In the genomic region with DNA sequence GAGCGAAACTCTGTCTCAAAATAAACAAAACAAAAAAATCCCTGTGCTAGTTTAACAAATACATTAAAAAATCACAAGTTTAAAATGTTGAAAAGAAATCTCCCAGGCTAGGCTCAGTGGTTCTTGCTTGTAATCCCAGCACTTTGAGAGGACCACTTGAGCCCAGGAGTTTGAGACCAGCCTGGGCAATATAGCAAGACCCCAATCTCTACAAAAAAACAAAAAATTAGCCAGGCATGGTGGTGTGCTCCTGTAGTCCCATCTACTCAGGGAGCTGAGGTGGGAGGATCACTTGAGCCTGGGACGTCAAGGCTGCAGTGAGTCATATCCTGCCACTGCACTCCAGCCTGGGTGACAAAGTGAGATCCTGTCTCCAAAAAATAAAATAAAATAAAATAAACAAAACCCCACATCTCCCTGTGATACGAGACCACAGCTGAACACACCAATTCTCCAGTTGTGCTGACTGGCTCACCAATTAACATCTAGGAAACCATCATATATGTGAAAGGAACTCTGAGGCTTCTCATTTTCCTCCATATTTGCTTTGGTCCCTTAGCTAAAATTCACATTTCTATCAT, we compare ENCODE assay signal across 9 cellular contexts. TPM values are rescaled to one million over a fixed set of nuclear protein-coding genes. Genes with fewer than 3 reads are reported as not detected.
DNase-seq lines count a peak whose midpoint lies in the region; TF ChIP-seq lines count a peak whose summit lies in the region.
"Had no signal": no experiment of that assay in that cellular context is flagged by ENCODE, and none has a peak within 500 bp of the region (broad histone marks: within the 10 kb centered on the region; RNA-seq: fewer than 3 reads in every experiment).

No MANE protein-coding gene starts in this region.

- DNase-seq in ELR (ENCODE audit: low read depth) (peak; percentile 74), RKO (ENCODE audit: low spot score) (peak; percentile 82), astrocyte of the hippocampus (ENCODE audit: low read depth, low spot score) (peak; percentile 47), osteoblast (ENCODE audit: insufficient read length, low spot score, missing footprints) (no peak), COR-L47 (lab: John Stamatoyannopoulos, UW) (no peak), superior temporal gyrus (ENCODE audit: extremely low spot score) (no peak), NCI-H1105 treated with DMSO at 0.1 percent for 48 hours (lab: John Stamatoyannopoulos, UW) (no peak)
- DNase-seq: activated gamma-delta T cell treated with Interleukin-2 at 50 U/mL for 16 hours, pancreas had no signal

- TF ChIP-seq CTCF in osteoblast (IDR thresholded peaks at IDR 0.05; ENCODE audit: extremely low read depth, low read depth, low read length): no peak

- H2AFZ ChIP-seq in osteoblast (ENCODE audit: low read length): no peak overlapping the region

- peaks cover 60% of the 10 kb centered on the region for H3K4me1 ChIP-seq in osteoblast (ENCODE audit: insufficient read depth, low read length)

- peak overlapping the region; percentile 25 for H3K4me2 ChIP-seq in osteoblast (ENCODE audit: insufficient read depth, low read length)

- peaks cover 55% of the 10 kb centered on the region for H4K20me1 ChIP-seq in osteoblast (ENCODE audit: insufficient read depth, low read length)

- H3K79me2 ChIP-seq in osteoblast (ENCODE audit: insufficient read depth, low read length): peaks cover 12% of the 10 kb centered on the region

- H3K9me3 ChIP-seq in osteoblast (ENCODE audit: low read depth, low read length): no peaks in the 10 kb centered on the region
- H3K9me3 ChIP-seq: pancreas had no signal

- peaks cover 74% of the 10 kb centered on the region for H3K36me3 ChIP-seq in osteoblast (ENCODE audit: insufficient read depth, low read length)

- H3K27ac ChIP-seq in osteoblast (ENCODE audit: low read depth, low read length): peak overlapping the region; percentile 85
- H3K27ac ChIP-seq: pancreas had no signal

- no peaks in the 10 kb centered on the region for H3K27me3 ChIP-seq in osteoblast (ENCODE audit: insufficient read depth, low read length)
- H3K27me3 ChIP-seq: pancreas had no signal

- no peak overlapping the region for H3K4me3 ChIP-seq in osteoblast (ENCODE audit: insufficient read depth, low read length)
- H3K4me3 ChIP-seq: pancreas had no signal

RNA-seq across cellular contexts. Expression of a gene that starts 7.3 kb away (rescaled TPM):
- total RNA-seq in osteoblast: 487 and 926 TPM in 2 replicates

RNA-seq across cellular contexts. Expression of a gene that starts 30.9 kb away (rescaled TPM):
- total RNA-seq in osteoblast: 0.59 and 0.72 TPM in 2 replicates

RNA-seq across cellular contexts. Expression of a gene that starts 36.0 kb away (rescaled TPM):
- not detected in 2 replicates for total RNA-seq in osteoblast

Comparison
In these comparisons a context has a peak if more than half of its experiments do, and no peak if none do; other contexts are left out.
1. DNase-seq: peak in ELR (single experiment), RKO (single experiment) and astrocyte of the hippocampus (single experiment); none in osteoblast (single experiment), COR-L47 (single experiment), superior temporal gyrus (single experiment) and NCI-H1105 treated with DMSO at 0.1 percent for 48 hours (single experiment).